ENCODE assay signal across 8 cellular contexts in the genomic region with DNA sequence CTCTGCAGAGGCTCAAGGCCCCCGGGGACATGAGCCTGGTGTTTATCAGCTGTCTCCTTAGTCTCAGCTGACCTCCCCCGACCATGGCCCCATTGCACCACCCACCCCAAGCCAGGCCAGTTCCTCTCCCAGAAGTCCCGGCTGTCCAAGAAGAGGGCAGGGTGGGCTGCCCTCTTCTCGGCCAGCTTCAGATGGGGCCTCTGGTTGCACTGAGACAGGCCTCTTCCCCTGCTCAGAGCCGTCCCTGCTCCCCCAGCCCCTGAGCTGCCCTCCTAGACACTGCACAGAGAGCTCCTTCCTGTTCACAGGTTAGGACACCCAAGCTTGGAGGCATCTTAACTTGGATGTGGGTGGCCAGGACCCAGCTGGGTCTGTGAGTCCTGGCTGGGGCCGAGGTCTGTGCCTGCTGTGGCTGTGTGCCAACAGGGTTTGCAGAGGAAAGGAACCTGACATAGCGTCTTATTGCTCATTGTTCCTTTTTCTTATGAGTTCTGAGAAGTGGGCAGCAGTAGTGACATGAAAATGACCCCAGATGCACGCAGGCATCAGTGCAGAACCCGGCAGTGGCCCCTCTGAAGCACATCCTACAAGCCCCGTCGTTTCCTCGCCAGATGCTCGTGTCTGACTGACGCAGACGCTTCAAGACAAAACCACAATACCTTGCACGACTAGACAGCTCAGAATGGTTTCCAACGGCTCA. TPM values are rescaled to one million over a fixed set of nuclear protein-coding genes. Genes with fewer than 3 reads are reported as not detected.
DNase-seq lines count a peak whose midpoint lies in the region; ATAC-seq and TF ChIP-seq lines count a peak whose summit lies in the region.

No MANE protein-coding gene starts in this region.

- H3K4me1 ChIP-seq in ES-I3 (ENCODE audit: insufficient read depth, low read length) (peaks cover 4% of the 10 kb centered on the region; the same call in 1 of the 2 replicates), colonic mucosa (peaks cover 28% of the 10 kb centered on the region), tibial artery (peaks cover 0 to 46% (median 33%) of the 10 kb centered on the region in 4 donors)

- H3K9ac ChIP-seq in ES-I3 (ENCODE audit: low read depth, low read length) (peak overlapping the region; percentile 78; the same call in 1 of the 2 replicates), colonic mucosa (ENCODE audit: low read depth in 2 of 2, low read length in 2 of 2) (peak overlapping the region; percentile 84 to 87)

- peak; percentile 23 for ATAC-seq in HG03342 (IDR thresholded peaks at IDR 0.05; ENCODE audit: unreplicated experiment)

- no peaks in the 10 kb centered on the region; the same call in 1 of the 2 replicates for H3K36me3 ChIP-seq in ES-I3 (ENCODE audit: insufficient read depth, low read length)
- H3K36me3 ChIP-seq in colonic mucosa, result peaks cover 7% of the 10 kb centered on the region
- peaks cover 7 to 34% (median 18%) of the 10 kb centered on the region in 3 donors for H3K36me3 ChIP-seq in tibial artery

- H3K27me3 Mint-ChIP-seq in neural crest cell (ENCODE audit: low read depth), result no peaks in the 10 kb centered on the region

- intact Hi-C loops in colonic mucosa (cut with DNase I) (no loop called here), tibial artery (cut with DNase I; ENCODE audit: low total_unique reads) (no loop called here)

- peak; percentile 62 for DNase-seq in activated CD4-positive, alpha-beta T cell treated with anti-CD3 and anti-CD28 coated beads for 1 hour
- DNase-seq in colonic mucosa (peak; percentile 49), neural crest cell (ENCODE audit: low read depth, low spot score) (no peak), tibial artery (no peak), NCI-H526 (lab: John Stamatoyannopoulos, UW) (no peak), NCI-H1105 treated with DMSO at 0.1 percent for 48 hours (lab: John Stamatoyannopoulos, UW) (no peak)

- H3K27ac ChIP-seq in colonic mucosa (peak overlapping the region; percentile 91), tibial artery (peak overlapping the region; percentile 62 to 68)

- H3K4me3 ChIP-seq in colonic mucosa (peak overlapping the region; percentile 55), tibial artery (peak overlapping the region; percentile 39 to 51)

- H3K4me1 Mint-ChIP-seq in neural crest cell, result peaks cover 9% of the 10 kb centered on the region

- no peaks in the 10 kb centered on the region for H3K9me3 ChIP-seq in ES-I3 (ENCODE audit: control insufficient read depth, insufficient read depth, low read length)
- no peaks in the 10 kb centered on the region for H3K9me3 ChIP-seq in colonic mucosa
- H3K9me3 ChIP-seq in tibial artery, result no peaks in the 10 kb centered on the region

- no peaks in the 10 kb centered on the region for H3K36me3 Mint-ChIP-seq in neural crest cell (ENCODE audit: low read depth)

- no peak overlapping the region for H3K27ac Mint-ChIP-seq in neural crest cell (ENCODE audit: unreplicated experiment)

- no peaks in the 10 kb centered on the region for H3K9me3 Mint-ChIP-seq in neural crest cell

- H3K27me3 ChIP-seq in colonic mucosa (no peaks in the 10 kb centered on the region), tibial artery (no peaks in the 10 kb centered on the region)

- no peak for TF ChIP-seq CTCF in colonic mucosa (IDR thresholded peaks at IDR 0.05)
- no peak for TF ChIP-seq CTCF in neural crest cell (conservative IDR thresholded peaks at IDR 0.05)
- no peak for TF ChIP-seq CTCF in tibial artery (IDR thresholded peaks at IDR 0.05)

- peak overlapping the region; percentile 65 for H3K4me3 Mint-ChIP-seq in neural crest cell

RNA-seq across cellular contexts. Expression of a gene that starts 5.5 kb away (rescaled TPM):
- 100 to 1,000 TPM in 1 of 2 donors, 10 to 100 TPM in 1; 43.6 to 116 TPM for total RNA-seq in colonic mucosa
- total RNA-seq in neural crest cell, result 45.7 and 46.9 TPM in 2 replicates

RNA-seq across cellular contexts. Expression of a gene that starts 9.6 kb away (rescaled TPM):
- 10 to 100 TPM; 29.1 to 36.9 TPM for total RNA-seq in colonic mucosa
- total RNA-seq in neural crest cell, result 24.3 and 24.5 TPM in 2 replicates

RNA-seq across cellular contexts. Expression of a gene that starts 20.7 kb away (rescaled TPM):
- total RNA-seq in colonic mucosa, result not detected
- total RNA-seq in neural crest cell, result 2.5 and 3.0 TPM in 2 replicates

RNA-seq across cellular contexts. Expression of a gene that starts 53.6 kb away (rescaled TPM):
- total RNA-seq in colonic mucosa (10 to 100 TPM; 19.2 to 33.4 TPM), neural crest cell (48.8 and 54.4 TPM in 2 replicates)

RNA-seq across cellular contexts. Expression of a gene that starts 59.9 kb away (rescaled TPM):
- total RNA-seq in colonic mucosa (10 to 100 TPM; 40.5 to 59.1 TPM), neural crest cell (49.9 and 52.9 TPM in 2 replicates)

Comparison
In these comparisons a context has a peak if more than half of its experiments do, and no peak if none do; other contexts are left out.
1. DNase-seq: peak in activated CD4-positive, alpha-beta T cell treated with anti-CD3 and anti-CD28 coated beads for 1 hour (single experiment) and colonic mucosa (single experiment); none in neural crest cell (single experiment), tibial artery (0 of 2), NCI-H526 (0 of 2) and NCI-H1105 treated with DMSO at 0.1 percent for 48 hours (single experiment).